In genomic region chr4:7342581-7343352, GRCh38 we compare ENCODE assay signal across 13 cellular contexts.
DNase-seq lines count a peak whose midpoint lies in the region; ATAC-seq and TF ChIP-seq lines count a peak whose summit lies in the region.
"Had no signal": no experiment of that assay in that cellular context is flagged by ENCODE, and none has a peak within 500 bp of the region (broad histone marks: within the 10 kb centered on the region; RNA-seq: fewer than 3 reads in every experiment).

No MANE protein-coding gene starts in this region.

- peaks cover 0 to 19% of the 10 kb centered on the region in 2 donors for H3K9me3 ChIP-seq in right atrium auricular region
- H3K9me3 ChIP-seq in SJCRH30 (replicated peaks), result no peaks in the 10 kb centered on the region; the same call in 1 of the 2 replicates
- H3K9me3 ChIP-seq in effector memory CD4-positive, alpha-beta T cell (ENCODE audit: control insufficient read depth, low read length), result no peaks in the 10 kb centered on the region
- H3K9me3 ChIP-seq: Caco-2, HAP-1 had no signal

- intact Hi-C loops in Right ventricle myocardium inferior (cut with DNase I), result no loop called here

- H3K27me3 ChIP-seq in right atrium auricular region (no peaks in the 10 kb centered on the region), SJCRH30 (no peaks in the 10 kb centered on the region)
- no peaks in the 10 kb centered on the region for H3K27me3 ChIP-seq in effector memory CD4-positive, alpha-beta T cell (replicated peaks; ENCODE audit: control insufficient read depth, insufficient read depth, low read length, poor library complexity, severe bottlenecking)

- H3K27ac ChIP-seq in right atrium auricular region (no peak overlapping the region), temporal lobe (ENCODE audit: low read depth, low read length) (peak overlapping the region; percentile 84), SJCRH30 (no peak overlapping the region)
- no peak overlapping the region for H3K27ac ChIP-seq in effector memory CD4-positive, alpha-beta T cell (ENCODE audit: insufficient read depth, low read length, poor library complexity, severe bottlenecking)

- no peak for TF ChIP-seq CTCF in right atrium auricular region (IDR thresholded peaks at IDR 0.05)

- H3K4me3 ChIP-seq in right atrium auricular region (no peak overlapping the region), SJCRH30 (no peak overlapping the region)
- H3K4me3 ChIP-seq in effector memory CD4-positive, alpha-beta T cell (ENCODE audit: insufficient read depth, low read depth, low read length, poor library complexity, severe bottlenecking), result no peak overlapping the region
- H3K4me3 ChIP-seq: HAP-1 had no signal

- DNase-seq in Right ventricle myocardium inferior (ENCODE audit: missing footprints) (peak; percentile 6), right atrium auricular region (ENCODE audit: low spot score) (no peak), cerebellar cortex (ENCODE audit: low spot score) (peak; percentile 85), left kidney (ENCODE audit: low read depth, low spot score) (peak; percentile 95), SJCRH30 (no peak)
- DNase-seq in effector memory CD4-positive, alpha-beta T cell, result no peak
- DNase-seq: Caco-2, NCI-H1048, NCI-H748 treated with DMSO at 0.1 percent for 48 hours, PC-3 had no signal

- no peaks in the 10 kb centered on the region for H3K36me3 ChIP-seq in right atrium auricular region
- no peaks in the 10 kb centered on the region for H3K36me3 ChIP-seq in SJCRH30
- H3K36me3 ChIP-seq in effector memory CD4-positive, alpha-beta T cell (ENCODE audit: control insufficient read depth, insufficient read depth, low read length), result no peaks in the 10 kb centered on the region
- H3K36me3 ChIP-seq: HAP-1 had no signal

- ATAC-seq in Right ventricle myocardium inferior, result no peak
- no peak for ATAC-seq in GM21367 (IDR thresholded peaks at IDR 0.05; ENCODE audit: unreplicated experiment)
- ATAC-seq: PC-3 had no signal

- H3K4me1 ChIP-seq in right atrium auricular region (no peaks in the 10 kb centered on the region), SJCRH30 (no peaks in the 10 kb centered on the region)
- H3K4me1 ChIP-seq in effector memory CD4-positive, alpha-beta T cell (ENCODE audit: control insufficient read depth, insufficient read depth, low read length, poor library complexity, severe bottlenecking), result no peaks in the 10 kb centered on the region
- H3K4me1 ChIP-seq: Caco-2, HAP-1 had no signal

Comparison
In these comparisons a context has a peak if more than half of its experiments do, and no peak if none do; other contexts are left out.
1. DNase-seq: peak in Right ventricle myocardium inferior (single experiment), cerebellar cortex (single experiment) and left kidney (single experiment); none in right atrium auricular region (single experiment), SJCRH30 (0 of 2) and effector memory CD4-positive, alpha-beta T cell (0 of 3).